Comparison of ENCODE assay signal across 17 cellular contexts in the genomic region with DNA sequence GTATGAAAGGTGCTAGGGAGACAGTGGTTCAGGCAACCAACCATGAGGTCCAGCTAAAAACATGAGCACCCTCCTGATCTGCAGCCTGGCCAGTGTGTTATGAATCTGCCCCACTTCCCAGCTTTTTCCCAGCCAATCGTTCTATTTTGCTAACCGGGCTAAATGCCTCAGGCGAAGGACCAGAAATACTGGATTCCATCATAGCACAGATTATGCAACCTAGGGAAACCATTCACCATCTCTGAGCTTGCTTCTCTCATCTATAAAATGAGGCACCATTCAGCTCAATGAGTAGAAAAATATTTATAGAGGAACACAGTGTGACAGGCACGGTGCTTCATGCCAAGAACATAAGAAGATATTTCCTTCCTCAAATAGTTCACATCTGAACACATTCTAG. TPM values are rescaled to one million over a fixed set of nuclear protein-coding genes. Genes with fewer than 3 reads are reported as not detected.
DNase-seq lines count a peak whose midpoint lies in the region; ATAC-seq and TF ChIP-seq lines count a peak whose summit lies in the region.
"Had no signal": no experiment of that assay in that cellular context is flagged by ENCODE, and none has a peak within 500 bp of the region (broad histone marks: within the 10 kb centered on the region; RNA-seq: fewer than 3 reads in every experiment).

No MANE protein-coding gene starts in this region.

- no peak overlapping the region for H2AFZ ChIP-seq in mammary epithelial cell (ENCODE audit: low read depth, low read length)

- H3K36me3 ChIP-seq in mammary epithelial cell (ENCODE audit: insufficient read depth, low read length) (no peaks in the 10 kb centered on the region), body of pancreas (replicated peaks in 1 of 2; ENCODE audit: insufficient read depth in 1 of 2, low read depth in 2 of 2) (no peaks in the 10 kb centered on the region)

- no peaks in the 10 kb centered on the region for H4K20me1 ChIP-seq in mammary epithelial cell (ENCODE audit: insufficient read depth, low read length)

- H3K4me3 ChIP-seq in mammary epithelial cell (replicated peaks in 1 of 3; ENCODE audit: insufficient read depth in 1 of 3, low read depth in 2 of 3, low read length in 3 of 3) = no peak overlapping the region
- H3K4me3 ChIP-seq in fibroblast of villous mesenchyme (ENCODE audit: low read depth, low read length) = no peak overlapping the region
- no peak overlapping the region for H3K4me3 ChIP-seq in body of pancreas
- H3K4me3 ChIP-seq: A549, SK-N-MC had no signal

- no peak overlapping the region for H3K27ac Mint-ChIP-seq in MCF 10A (ENCODE audit: low read depth, unreplicated experiment)
- H3K27ac Mint-ChIP-seq in activated CD4-positive, alpha-beta memory T cell treated with anti-CD3 and anti-CD28 coated beads, Interleukin-2, amount 10 ng/mL, durations not matched to agents 7 days and 5 days = no peak overlapping the region
- H3K27ac Mint-ChIP-seq: B cell; CD8-positive, alpha-beta memory T cell; HFFc6 had no signal

- CTCF ChIA-PET in mammary epithelial cell (lab: Charles Lee; ENCODE audit: low non-redundant PET) (interaction anchor here (0.7 kb wide), 1 partner anchor 377 kb away, joined by 3 read pairs; no protein-coding TSS in a partner anchor), MCF 10A (lab: Yijun Ruan, JAX) (interaction anchor here (0.7 to 5.8 kb wide), 14 partner anchors 10 to 447 kb away, joined by 3 to 124 read pairs (median 4); a partner anchor contains a TSS), RWPE1 (lab: Yijun Ruan, JAX) (interaction anchor here (1.0 to 3.2 kb wide), 2 partner anchors 296 to 327 kb away, joined by 5 to 16 read pairs; no protein-coding TSS in a partner anchor)
- CTCF ChIA-PET in activated CD4-positive, alpha-beta memory T cell treated with anti-CD3 and anti-CD28 coated beads, Interleukin-2, amount 10 ng/mL, durations not matched to agents 7 days and 5 days (lab: Charles Lee) = interaction anchor here (0.9 kb wide), 2 partner anchors 294 to 423 kb away, joined by 3 to 4 read pairs; no protein-coding TSS in a partner anchor

- DNase-seq in mammary epithelial cell (peak; percentile 11), MCF 10A (ENCODE audit: unreplicated experiment) (no peak), RWPE1 (ENCODE audit: low spot score) (peak; percentile 13), fibroblast of villous mesenchyme (ENCODE audit: low read depth) (peak; percentile 39), body of pancreas (no peak)
- no peak for DNase-seq in activated CD4-positive, alpha-beta memory T cell treated with anti-CD3 and anti-CD28 coated beads, Interleukin-2, amount 10 ng/mL, durations not matched to agents 7 days and 5 days
- DNase-seq: CD8-positive, alpha-beta memory T cell; HFFc6; MM.1S; NCI-H1417 treated with DMSO at 0.1 percent for 48 hours; NCI-H2081; NCI-H524 had no signal

- no TSS peak for BruUV-seq in mammary epithelial cell (replicated peaks; lab: Mats Ljungman, UMichigan)
- BruUV-seq in MCF 10A (replicated peaks; lab: Mats Ljungman, UMichigan) = no TSS peak

- H3K9me3 ChIP-seq in mammary epithelial cell (replicated peaks; ENCODE audit: insufficient read depth, low read length) (no peaks in the 10 kb centered on the region), body of pancreas (no peaks in the 10 kb centered on the region)
- H3K9me3 ChIP-seq: A549 had no signal

- H3K27me3 ChIP-seq in mammary epithelial cell (ENCODE audit: insufficient read depth, low read length) (no peaks in the 10 kb centered on the region), body of pancreas (no peaks in the 10 kb centered on the region)

- no peak overlapping the region for H3K4me3 Mint-ChIP-seq in MCF 10A (ENCODE audit: unreplicated experiment)
- no peak overlapping the region for H3K4me3 Mint-ChIP-seq in activated CD4-positive, alpha-beta memory T cell treated with anti-CD3 and anti-CD28 coated beads, Interleukin-2, amount 10 ng/mL, durations not matched to agents 7 days and 5 days
- H3K4me3 Mint-ChIP-seq: B cell; CD8-positive, alpha-beta memory T cell; HFFc6 had no signal

- no peaks in the 10 kb centered on the region for H3K36me3 Mint-ChIP-seq in MCF 10A (ENCODE audit: insufficient read depth, unreplicated experiment)
- H3K36me3 Mint-ChIP-seq in activated CD4-positive, alpha-beta memory T cell treated with anti-CD3 and anti-CD28 coated beads, Interleukin-2, amount 10 ng/mL, durations not matched to agents 7 days and 5 days (ENCODE audit: low read depth) = no peaks in the 10 kb centered on the region
- H3K36me3 Mint-ChIP-seq: CD8-positive, alpha-beta memory T cell had no signal

- no peak for TF ChIP-seq POLR2A in body of pancreas (IDR thresholded peaks at IDR 0.05)

- POLR2A ChIA-PET in MCF 10A (lab: Yijun Ruan, JAX) (interaction anchor here (0.7 kb wide), 1 partner anchor 293 kb away, joined by 3 read pairs; no protein-coding TSS in a partner anchor), RWPE1 (lab: Yijun Ruan, JAX; ENCODE audit: low non-redundant PET) (no interaction called here)
- POLR2A ChIA-PET in activated CD4-positive, alpha-beta memory T cell treated with anti-CD3 and anti-CD28 coated beads, Interleukin-2, amount 10 ng/mL, durations not matched to agents 7 days and 5 days (lab: Charles Lee) = no interaction called here

- intact Hi-C loops in mammary epithelial cell (cut with micrococcal nuclease) (no loop called here), MCF 10A (cut with micrococcal nuclease) (no loop called here), body of pancreas (cut with DNase I) (loop anchor here (5.0 kb wide), 1 partner anchor 290 kb away; no protein-coding TSS in a partner anchor)

- no peaks in the 10 kb centered on the region for H3K4me1 ChIP-seq in mammary epithelial cell (ENCODE audit: insufficient read depth, low read length)
- no peaks in the 10 kb centered on the region for H3K4me1 ChIP-seq in body of pancreas
- H3K4me1 ChIP-seq: A549 had no signal

- H3K27ac ChIP-seq in mammary epithelial cell (ENCODE audit: insufficient read depth, low read depth, low read length) (no peak overlapping the region), RWPE1 (no peak overlapping the region), body of pancreas (no peak overlapping the region)
- H3K27ac ChIP-seq: A549, KMS-11, SK-N-MC had no signal

- in situ Hi-C loops in mammary epithelial cell (cut with MboI; ENCODE audit: low sequenced_read_pairs in 2 of 2) = loop anchor here (5.0 kb wide), 1 partner anchor 295 kb away; no protein-coding TSS in a partner anchor

- ATAC-seq in body of pancreas (no peak), HG03571 (IDR thresholded peaks at IDR 0.05; ENCODE audit: unreplicated experiment) (no peak)
- ATAC-seq: A549 had no signal

- no peaks in the 10 kb centered on the region for H3K79me2 ChIP-seq in mammary epithelial cell (ENCODE audit: insufficient read depth, low read length)

- peaks cover 19% of the 10 kb centered on the region for H3K27me3 Mint-ChIP-seq in MCF 10A (ENCODE audit: insufficient read depth, unreplicated experiment)
- peaks cover 5% of the 10 kb centered on the region for H3K27me3 Mint-ChIP-seq in activated CD4-positive, alpha-beta memory T cell treated with anti-CD3 and anti-CD28 coated beads, Interleukin-2, amount 10 ng/mL, durations not matched to agents 7 days and 5 days
- H3K27me3 Mint-ChIP-seq: B cell had no signal

- TF ChIP-seq CTCF in mammary epithelial cell (conservative IDR thresholded peaks at IDR 0.05 in 1 of 2, IDR thresholded peaks at IDR 0.05 in 1 of 2; ENCODE audit: extremely low read depth in 1 of 2, insufficient read depth in 1 of 2, low read depth in 1 of 2, low read length in 2 of 2) = no peak
- no peak for TF ChIP-seq CTCF in MCF 10A (IDR thresholded peaks at IDR 0.05; ENCODE audit: unreplicated experiment)
- TF ChIP-seq CTCF in RWPE1 (conservative IDR thresholded peaks at IDR 0.05; ENCODE audit: low read depth) = no peak
- no peak for TF ChIP-seq CTCF in fibroblast of villous mesenchyme (IDR thresholded peaks at IDR 0.05; ENCODE audit: insufficient read depth, low read depth, low read length)
- TF ChIP-seq CTCF in body of pancreas (IDR thresholded peaks at IDR 0.05) = no peak

- dilution Hi-C loops in mammary epithelial cell (cut with HindIII; ENCODE audit: low sequenced_read_pairs) = loop anchor here (10.0 kb wide), 1 partner anchor 432 kb away; no protein-coding TSS in a partner anchor

- WGBS in mammary epithelial cell (ENCODE audit: low coverage, missing lambda C conversion rate) = 0% methylated on average over 2 of the region's 4 CpGs
- WGBS in body of pancreas, 2 donors = 17 to 20% methylated on average over 4 of the region's 4 CpGs

- H3K9me3 Mint-ChIP-seq in MCF 10A (ENCODE audit: unreplicated experiment) = no peaks in the 10 kb centered on the region
- no peaks in the 10 kb centered on the region for H3K9me3 Mint-ChIP-seq in activated CD4-positive, alpha-beta memory T cell treated with anti-CD3 and anti-CD28 coated beads, Interleukin-2, amount 10 ng/mL, durations not matched to agents 7 days and 5 days
- H3K9me3 Mint-ChIP-seq: CD8-positive, alpha-beta memory T cell; HFFc6 had no signal

- H3K4me1 Mint-ChIP-seq in MCF 10A (ENCODE audit: insufficient read depth, unreplicated experiment) = no peaks in the 10 kb centered on the region
- H3K4me1 Mint-ChIP-seq in activated CD4-positive, alpha-beta memory T cell treated with anti-CD3 and anti-CD28 coated beads, Interleukin-2, amount 10 ng/mL, durations not matched to agents 7 days and 5 days = no peaks in the 10 kb centered on the region
- H3K4me1 Mint-ChIP-seq: CD8-positive, alpha-beta memory T cell had no signal

- no peak overlapping the region for H3K9ac ChIP-seq in mammary epithelial cell (ENCODE audit: insufficient read depth, low read length)
- H3K9ac ChIP-seq: KMS-11 had no signal

- H3K4me2 ChIP-seq in mammary epithelial cell (ENCODE audit: insufficient read depth, low read depth, low read length) = no peak overlapping the region
- H3K4me2 ChIP-seq: A549, KMS-11 had no signal

RNA-seq across cellular contexts. Expression of a gene that starts 45.2 kb away (rescaled TPM):
- total RNA-seq in mammary epithelial cell = 1 to 10 TPM; 2.8 to 5.1 TPM
- 7.1 TPM for polyA plus RNA-seq in mammary epithelial cell
- not detected for polyA minus RNA-seq in mammary epithelial cell
- total RNA-seq in MCF 10A (2022) = 5.1 and 6.7 TPM in 2 replicates
- total RNA-seq in fibroblast of villous mesenchyme = 6.0 and 6.4 TPM in 2 replicates
- 1 to 10 TPM; 5.3 to 6.5 TPM for total RNA-seq in activated CD4-positive, alpha-beta memory T cell treated with anti-CD3 and anti-CD28 coated beads, Interleukin-2, amount 10 ng/mL, durations not matched to agents 7 days and 5 days
- 1 to 10 TPM; 5.2 to 9.2 TPM for total RNA-seq in body of pancreas

Comparison
In these comparisons a context has a peak if more than half of its experiments do, and no peak if none do; other contexts are left out.
1. DNase-seq: peak in mammary epithelial cell (single experiment), RWPE1 (single experiment) and fibroblast of villous mesenchyme (single experiment); none in MCF 10A (single experiment), activated CD4-positive, alpha-beta memory T cell treated with anti-CD3 and anti-CD28 coated beads, Interleukin-2, amount 10 ng/mL, durations not matched to agents 7 days and 5 days (single experiment) and body of pancreas (0 of 4).